Comparison of ENCODE assay signal across 26 cellular contexts in genomic region chr5:75571547-75571946, GRCh38. TPM values are rescaled to one million over a fixed set of nuclear protein-coding genes. Genes with fewer than 3 reads are reported as not detected.
DNase-seq lines count a peak whose midpoint lies in the region; ATAC-seq, FAIRE-seq and TF ChIP-seq lines count a peak whose summit lies in the region.
"Had no signal": no experiment of that assay in that cellular context is flagged by ENCODE, and none has a peak within 500 bp of the region (broad histone marks: within the 10 kb centered on the region; RNA-seq: fewer than 3 reads in every experiment).

No MANE protein-coding gene starts in this region.

- no peak for DNase-seq in GM19239 (ENCODE audit: insufficient read length, low spot score)
- no peak for DNase-seq in PC-3
- peak; percentile 43 for DNase-seq in medulla oblongata (ENCODE audit: extremely low spot score)
- no peak for DNase-seq in glomerular visceral epithelial cell (ENCODE audit: extremely low spot score)
- DNase-seq in head of caudate nucleus, result no peak
- DNase-seq: activated CD4-positive, CD25-positive, alpha-beta regulatory T cell treated with anti-CD3 and anti-CD28 coated beads, Interleukin-2, amount 50 U/mL, for 72 hours; activated naive CD4-positive, alpha-beta T cell; activated T-cell treated with anti-CD3 and anti-CD28 coated beads, Interleukin-2, amount 50 U/mL, for 4 hours; adrenal gland; CD4-positive, alpha-beta memory T cell; DMS 273 treated with DMSO at 0.1 percent for 48 hours; endodermal cell; GDM1; GOT3; naive thymus-derived CD8-positive, alpha-beta T cell; NCI-H146; NCI-H524; spleen; stimulated activated CD4-positive, alpha-beta T cell treated with anti-CD3 and anti-CD28 coated beads, Interleukin-4, amount 100 ng/mL, for 4 hours; stomach; T1000 had no signal

- peak; percentile 87 for FAIRE-seq in GM19239 (lab: Jason Lieb, UNC)

- intact Hi-C loops in PC-3 (cut with micrococcal nuclease) (no loop called here), head of caudate nucleus (cut with DNase I) (no loop called here)

- no peak for TF ChIP-seq CTCF in PC-3 (conservative IDR thresholded peaks at IDR 0.05; ENCODE audit: low read depth, low read length)

- H3K9me3 ChIP-seq in BLaER1, result no peaks in the 10 kb centered on the region
- H3K9me3 ChIP-seq in PC-3 (ENCODE audit: low read length), result no peaks in the 10 kb centered on the region
- H3K9me3 ChIP-seq: breast epithelium, spleen, stomach had no signal

- no peak overlapping the region for H2AFZ ChIP-seq in PC-3 (ENCODE audit: low read length)

- H3K4me2 ChIP-seq in BLaER1 (peak overlapping the region; percentile 60), PC-3 (ENCODE audit: low read length) (peak overlapping the region; percentile 14; the same call in 1 of the 2 replicates)

- no TSS peak for BruUV-seq in PC-3 (replicated peaks; lab: Mats Ljungman, UMichigan)

- no peaks in the 10 kb centered on the region for H4K20me1 ChIP-seq in BLaER1
- H4K20me1 ChIP-seq in PC-3 (ENCODE audit: low read length), result no peaks in the 10 kb centered on the region

- peaks cover 14% of the 10 kb centered on the region for H3K36me3 ChIP-seq in BLaER1
- H3K36me3 ChIP-seq in PC-3 (ENCODE audit: low read depth, low read length), result no peaks in the 10 kb centered on the region
- H3K36me3 ChIP-seq: adrenal gland, breast epithelium had no signal

- H3K79me2 ChIP-seq in PC-3 (ENCODE audit: low read length), result 0 out of 2 replicates have a peak, but pooled peaks cover 5% of the 10 kb centered on the region

- H3K27ac ChIP-seq in BLaER1 (no peak overlapping the region), PC-3 (ENCODE audit: low read length) (no peak overlapping the region)
- H3K27ac ChIP-seq: adrenal gland, breast epithelium, HL-60, stomach had no signal

- no peak overlapping the region for H3K9ac ChIP-seq in BLaER1
- H3K9ac ChIP-seq in PC-3 (ENCODE audit: low read length), result no peak overlapping the region

- POLR2A ChIA-PET in PC-3 (lab: Charles Lee; ENCODE audit: unreplicated experiment), result no interaction called here

- CTCF ChIA-PET in PC-3 (lab: Charles Lee), result no interaction called here

- no peaks in the 10 kb centered on the region for H3K9me2 ChIP-seq in PC-3 (replicated peaks; ENCODE audit: low read length)

- peaks cover 5% of the 10 kb centered on the region for H3F3A ChIP-seq in PC-3 (ENCODE audit: low read length, unreplicated experiment)

- ATAC-seq in PC-3 (no peak), GM19035 (IDR thresholded peaks at IDR 0.05; ENCODE audit: unreplicated experiment) (no peak), GM19452 (IDR thresholded peaks at IDR 0.05; ENCODE audit: unreplicated experiment) (no peak)
- ATAC-seq: activated T-cell treated with anti-CD3 and anti-CD28 coated beads, Interleukin-2, amount 50 U/mL, for 4 hours; naive thymus-derived CD8-positive, alpha-beta T cell had no signal

- H3K4me3 ChIP-seq in BLaER1 (no peak overlapping the region), PC-3 (ENCODE audit: low read length) (no peak overlapping the region)
- H3K4me3 ChIP-seq: adrenal gland, breast epithelium, spleen, stomach had no signal

- H3K4me1 ChIP-seq in BLaER1, result peaks cover 38% of the 10 kb centered on the region
- H3K4me1 ChIP-seq in PC-3 (ENCODE audit: insufficient read depth, low read length), result peaks cover 28% of the 10 kb centered on the region

- H3K27me3 ChIP-seq in BLaER1, result no peaks in the 10 kb centered on the region
- no peaks in the 10 kb centered on the region for H3K27me3 ChIP-seq in PC-3 (ENCODE audit: low read length)
- H3K27me3 ChIP-seq: adrenal gland, breast epithelium, spleen, stomach had no signal

RNA-seq across cellular contexts. Expression of gene ANKDD1B, which starts 39.7 kb away (rescaled TPM):
- total RNA-seq in PC-3 (2014; rRNA removed), result 0.04 TPM in 1 of 2 replicates, not detected in the other

RNA-seq across cellular contexts. Expression of gene POLK, which starts 59.9 kb away (rescaled TPM):
- total RNA-seq in PC-3 (2014; rRNA removed), result 6.5 and 9.0 TPM in 2 replicates
